Comparison of ENCODE assay signal across 1 cellular context in genomic region chr11:894575-895201, GRCh38.
TF ChIP-seq lines count a peak whose summit lies in the region.

No MANE protein-coding gene starts in this region.

TF ChIP-seq in K562, 482 proteins besides CTCF, POLR2A, EP300 and RAD21:
- TF ChIP-seq CBFA2T2 (conservative IDR thresholded peaks at IDR 0.05), result no peak
- TF ChIP-seq ZNF764 (CRISPR knock-in tag; IDR thresholded peaks at IDR 0.05; ENCODE audit: low read depth), result no peak
- no peak for TF ChIP-seq TRIM25 (IDR thresholded peaks at IDR 0.05; ENCODE audit: borderline replicate concordance)
- no peak for TF ChIP-seq THAP7 (CRISPR knock-in tag; IDR thresholded peaks at IDR 0.05)
- no peak for TF ChIP-seq RAD51 (IDR thresholded peaks at IDR 0.05; ENCODE audit: borderline replicate concordance, low read depth)
- no peak for TF ChIP-seq E4F1 (CRISPR knock-in tag; IDR thresholded peaks at IDR 0.05; ENCODE audit: borderline replicate concordance)
- TF ChIP-seq CTCFL (IDR thresholded peaks at IDR 0.05; ENCODE audit: borderline replicate concordance, insufficient read depth, low read depth, low read length, poor library complexity, severe bottlenecking), result no peak
- no peak for TF ChIP-seq PHF20 (IDR thresholded peaks at IDR 0.05; ENCODE audit: partially characterized antibody)
